25 cellular contexts compared by ENCODE assay signal in genomic region chr20:56953055-56953586, GRCh38.
"Had no signal": no experiment of that assay in that cellular context is flagged by ENCODE, and none has a peak within 500 bp of the region (broad histone marks: within the 10 kb centered on the region; RNA-seq: fewer than 3 reads in every experiment).

No MANE protein-coding gene starts in this region.

- H3K4me2 ChIP-seq: neural progenitor cell, smooth muscle cell had no signal

- H3K9ac ChIP-seq: neural progenitor cell had no signal

- DNase-seq: cortex of kidney; effector CD8-positive, alpha-beta T cell; glutamatergic neuron; immature natural killer cell; kidney; left cardiac atrium; left ventricle myocardium inferior; lower lobe of right lung; natural killer cell; posterior cingulate gyrus; right cardiac atrium; stimulated activated CD4-positive, alpha-beta T cell treated with anti-CD3 and anti-CD28 coated beads, Interleukin-4, amount 100 ng/mL, for 1 hour; stimulated activated CD8-positive, alpha-beta memory T cell treated with anti-CD3 and anti-CD28 coated beads, Interleukin-4, amount 100 ng/mL, for 48 hours; stimulated activated naive CD8-positive, alpha-beta T cell treated with anti-CD3 and anti-CD28 coated beads, Interleukin-15, Interleukin-2, amounts not matched to agents 100 U/mL and 50 U/mL, for 24 hours; thyroid gland had no signal

- H3K4me1 Mint-ChIP-seq: immature natural killer cell; memory B cell; natural killer cell; stimulated activated effector memory CD8-positive, alpha-beta T cell treated with anti-CD3 and anti-CD28 coated beads, Interleukin-12 subunit alpha, Interleukin-12 subunit beta, amount 100 ng/mL, for 72 hours had no signal

- H3K9me3 ChIP-seq: gastroesophageal sphincter, left ventricle myocardium inferior, lower lobe of right lung, suprapubic skin, thyroid gland had no signal

- H3K4me3 Mint-ChIP-seq: immature natural killer cell; memory B cell; mesothelial cell of epicardium; natural killer cell; neural progenitor cell; stimulated activated effector memory CD8-positive, alpha-beta T cell treated with anti-CD3 and anti-CD28 coated beads, Interleukin-12 subunit alpha, Interleukin-12 subunit beta, amount 100 ng/mL, for 72 hours; type B pancreatic cell had no signal

- H2AFZ ChIP-seq: neural progenitor cell had no signal

- H3K9me3 Mint-ChIP-seq: immature natural killer cell; memory B cell; mesothelial cell of epicardium; natural killer cell; stimulated activated effector memory CD8-positive, alpha-beta T cell treated with anti-CD3 and anti-CD28 coated beads, Interleukin-12 subunit alpha, Interleukin-12 subunit beta, amount 100 ng/mL, for 72 hours; type B pancreatic cell had no signal

- H3K27ac Mint-ChIP-seq: immature natural killer cell; memory B cell; mesothelial cell of epicardium; natural killer cell; neural progenitor cell; stimulated activated effector memory CD8-positive, alpha-beta T cell treated with anti-CD3 and anti-CD28 coated beads, Interleukin-12 subunit alpha, Interleukin-12 subunit beta, amount 100 ng/mL, for 72 hours had no signal

- H3K27me3 ChIP-seq: thyroid gland had no signal

- H3K36me3 Mint-ChIP-seq: immature natural killer cell; memory B cell; mesothelial cell of epicardium; natural killer cell; stimulated activated effector memory CD8-positive, alpha-beta T cell treated with anti-CD3 and anti-CD28 coated beads, Interleukin-12 subunit alpha, Interleukin-12 subunit beta, amount 100 ng/mL, for 72 hours; type B pancreatic cell had no signal

- FAIRE-seq: kidney, urothelium cell line had no signal

- H3K4me1 ChIP-seq: gastroesophageal sphincter, left ventricle myocardium inferior, lower lobe of right lung, thyroid gland had no signal

- H3K36me3 ChIP-seq: gastroesophageal sphincter, left ventricle myocardium inferior, lower lobe of right lung, neural progenitor cell, suprapubic skin, thyroid gland had no signal

- ATAC-seq: gastroesophageal sphincter; lower lobe of right lung; natural killer cell; right cardiac atrium; stimulated activated effector memory CD8-positive, alpha-beta T cell treated with anti-CD3 and anti-CD28 coated beads, Interleukin-12 subunit alpha, Interleukin-12 subunit beta, amount 100 ng/mL, for 72 hours; stimulated activated naive CD8-positive, alpha-beta T cell treated with anti-CD3 and anti-CD28 coated beads, Interleukin-15, Interleukin-2, amounts not matched to agents 100 U/mL and 50 U/mL, for 24 hours had no signal

- H3K4me3 ChIP-seq: dorsolateral prefrontal cortex, gastroesophageal sphincter, left ventricle myocardium inferior, lower lobe of right lung, neural progenitor cell, smooth muscle cell, suprapubic skin, thyroid gland had no signal

- H3K27ac ChIP-seq: dorsolateral prefrontal cortex, gastroesophageal sphincter, left ventricle myocardium inferior, lower lobe of right lung, neural progenitor cell, suprapubic skin, thyroid gland had no signal
